9 cellular contexts compared by ENCODE assay signal in genomic region chr11:67117176-67117575, GRCh38. TPM values are rescaled to one million over a fixed set of nuclear protein-coding genes. Genes with fewer than 3 reads are reported as not detected.
DNase-seq lines count a peak whose midpoint lies in the region; ATAC-seq, FAIRE-seq and TF ChIP-seq lines count a peak whose summit lies in the region.
"Had no signal": no experiment of that assay in that cellular context is flagged by ENCODE, and none has a peak within 500 bp of the region (broad histone marks: within the 10 kb centered on the region; RNA-seq: fewer than 3 reads in every experiment).

No MANE protein-coding gene starts in this region.

- no peak for TF ChIP-seq EP300 in K562 (IDR thresholded peaks at IDR 0.05; ENCODE audit: low read length)

- 0 out of 2 replicates have a peak, but pooled peaks cover 10% of the 10 kb centered on the region for H4K20me1 ChIP-seq in K562 (replicated peaks; ENCODE audit: control insufficient read depth, insufficient read depth, low read length)

- H3K79me2 ChIP-seq in K562 (ENCODE audit: control insufficient read depth, insufficient read depth, low read length): peaks cover 31% of the 10 kb centered on the region

- WGBS in right cardiac atrium: 78% methylated on average over 7 of the region's 7 CpGs
- WGBS in K562 (ENCODE audit: insufficient coverage, low coverage, missing lambda C conversion rate): 68% methylated on average over 7 of the region's 7 CpGs

- no peak for DNase-seq in left ventricle myocardium inferior
- no peak for DNase-seq in right cardiac atrium
- no peak for DNase-seq in K562 (ENCODE audit: extremely low read depth in 1 of 4, low spot score in 3 of 4)
- no peak for DNase-seq in uterus
- DNase-seq in GM19238 (ENCODE audit: insufficient read length, low spot score): no peak

- H2AFZ ChIP-seq in K562 (ENCODE audit: low read depth, low read length): peak overlapping the region; percentile 53

- H3K9me1 ChIP-seq in K562 (ENCODE audit: control insufficient read depth, insufficient read depth, low read length): no peaks in the 10 kb centered on the region

- CTCF ChIA-PET in K562 (lab: Yijun Ruan, JAX; ENCODE audit: low intra/inter-chr PET ratio): no interaction called here

- intact Hi-C loops in left ventricle myocardium inferior (cut with micrococcal nuclease): no loop called here
- intact Hi-C loops in right cardiac atrium (cut with DNase I): no loop called here
- intact Hi-C loops in K562 (cut with micrococcal nuclease): no loop called here
- intact Hi-C loops in uterus (cut with DNase I; ENCODE audit: low total_unique reads): no loop called here

- H3K27me3 ChIP-seq in left ventricle myocardium inferior (ENCODE audit: low read depth): no peaks in the 10 kb centered on the region
- H3K27me3 ChIP-seq in right cardiac atrium (ENCODE audit: control insufficient read depth, insufficient read depth): no peaks in the 10 kb centered on the region
- H3K27me3 ChIP-seq in K562 (ENCODE audit: control insufficient read depth in 2 of 2, insufficient read depth in 2 of 2, low read length in 2 of 2): no peaks in the 10 kb centered on the region
- no peaks in the 10 kb centered on the region for H3K27me3 ChIP-seq in muscle layer of colon (ENCODE audit: control insufficient read depth in 1 of 2, insufficient read depth in 2 of 2, low read length in 2 of 2)
- no peaks in the 10 kb centered on the region for H3K27me3 ChIP-seq in uterus

- in situ Hi-C loops in K562 (cut with MboI): no loop called here

- H3K36me3 ChIP-seq in left ventricle myocardium inferior: no peaks in the 10 kb centered on the region
- H3K36me3 ChIP-seq in K562 (ENCODE audit: control insufficient read depth, insufficient read depth, low read length): no peaks in the 10 kb centered on the region
- no peaks in the 10 kb centered on the region for H3K36me3 ChIP-seq in muscle layer of colon (ENCODE audit: insufficient read depth, low read length)
- no peaks in the 10 kb centered on the region for H3K36me3 ChIP-seq in uterus
- H3K36me3 ChIP-seq: HAP-1 had no signal

- H3K4me1 ChIP-seq in left ventricle myocardium inferior: peaks cover 28% of the 10 kb centered on the region
- peaks cover 2% of the 10 kb centered on the region for H3K4me1 ChIP-seq in right cardiac atrium (ENCODE audit: control insufficient read depth, insufficient read depth, low read length)
- H3K4me1 ChIP-seq in K562 (replicated peaks in 1 of 2; ENCODE audit: control insufficient read depth in 2 of 2, insufficient read depth in 2 of 2, low read length in 2 of 2): peaks cover 3 to 34% of the 10 kb centered on the region in 2 experiments
- H3K4me1 ChIP-seq in muscle layer of colon (ENCODE audit: insufficient read depth, low read length): peaks cover 20% of the 10 kb centered on the region
- H3K4me1 ChIP-seq in uterus: peaks cover 0 to 4% of the 10 kb centered on the region in 2 donors

- no peak overlapping the region for H3K9ac ChIP-seq in K562 (ENCODE audit: insufficient read depth in 1 of 2, low read depth in 2 of 2, low read length in 2 of 2)
- no peak overlapping the region for H3K9ac ChIP-seq in muscle layer of colon (ENCODE audit: low read length)

- no peak overlapping the region for H3K4me2 ChIP-seq in K562 (ENCODE audit: insufficient read depth, low read length)

- ATAC-seq in right cardiac atrium (no peak), K562 (no peak), HG02973 (IDR thresholded peaks at IDR 0.05; ENCODE audit: unreplicated experiment) (no peak), GM19035 (IDR thresholded peaks at IDR 0.05; ENCODE audit: unreplicated experiment) (no peak)

- POLR2A ChIA-PET in K562 (lab: Yijun Ruan, JAX): interaction anchor here (0.9 kb wide), 1 partner anchor 21 kb away, joined by 3 read pairs; no protein-coding TSS in a partner anchor

- no peak for FAIRE-seq in K562 (lab: Jason Lieb, UNC)

- no peaks in the 10 kb centered on the region for H3K9me3 ChIP-seq in left ventricle myocardium inferior (replicated peaks)
- no peaks in the 10 kb centered on the region for H3K9me3 ChIP-seq in right cardiac atrium (ENCODE audit: control insufficient read depth, low read length)
- no peaks in the 10 kb centered on the region for H3K9me3 ChIP-seq in K562 (replicated peaks; ENCODE audit: control insufficient read depth, insufficient read depth, low read depth, low read length)
- H3K9me3 ChIP-seq in muscle layer of colon (ENCODE audit: low read length): no peaks in the 10 kb centered on the region
- no peaks in the 10 kb centered on the region for H3K9me3 ChIP-seq in uterus
- H3K9me3 ChIP-seq: HAP-1 had no signal

- BruUV-seq in K562 (replicated peaks; lab: Mats Ljungman, UMichigan): no TSS peak

- TF ChIP-seq POLR2A in K562 (conservative IDR thresholded peaks at IDR 0.05): no peak
- TF ChIP-seq POLR2A in uterus (IDR thresholded peaks at IDR 0.05): no peak

- no peak for TF ChIP-seq CTCF in left ventricle myocardium inferior (IDR thresholded peaks at IDR 0.05; ENCODE audit: borderline replicate concordance)
- no peak for TF ChIP-seq CTCF in K562 (IDR thresholded peaks at IDR 0.05 in 2 of 3, conservative IDR thresholded peaks at IDR 0.05 in 1 of 3; ENCODE audit: insufficient read depth in 2 of 3, low read depth in 1 of 3, low read length in 3 of 3)
- TF ChIP-seq CTCF in uterus (IDR thresholded peaks at IDR 0.05): no peak

- H3K27ac ChIP-seq in left ventricle myocardium inferior (replicated peaks) (peak overlapping the region; percentile 98), right cardiac atrium (ENCODE audit: low read length) (no peak overlapping the region), K562 (ENCODE audit: extremely low read depth, low read depth, low read length) (no peak overlapping the region), muscle layer of colon (ENCODE audit: low read depth, low read length) (peak overlapping the region; percentile 40), uterus (peak overlapping the region; percentile 95 to 99)

- no peak for TF ChIP-seq RAD21 in K562 (CRISPR knock-in tag; conservative IDR thresholded peaks at IDR 0.05 in 1 of 2, IDR thresholded peaks at IDR 0.05 in 1 of 2)

- H3K4me3 ChIP-seq in left ventricle myocardium inferior (peak overlapping the region; percentile 96), right cardiac atrium (ENCODE audit: low read length) (no peak overlapping the region), K562 (no peak overlapping the region), muscle layer of colon (ENCODE audit: low read depth in 1 of 2, low read length in 2 of 2) (peak overlapping the region; percentile 8 to 47), uterus (no peak overlapping the region)
- H3K4me3 ChIP-seq: HAP-1 had no signal

TF ChIP-seq in K562, 482 proteins besides CTCF, POLR2A, EP300 and RAD21 (continues in another document):
- no peak for TF ChIP-seq CHAMP1 (IDR thresholded peaks at IDR 0.05)

RNA-seq across cellular contexts. Expression of gene KDM2A, which starts 1.9 kb away (rescaled TPM):
- total RNA-seq in left ventricle myocardium inferior (37.6 TPM), right cardiac atrium (10 to 100 TPM; 42.5 to 49.8 (median 46.5) TPM), K562 (2014; rRNA removed) (19.0 and 21.3 TPM in 2 replicates), K562 (2014; rRNA removed; fragmentation: Illumina TruSeq; extraction: Trizol) (22.3 and 23.4 TPM in 2 replicates), K562 (2015; rRNA removed; fragmentation: Illumina TruSeq; extraction: Trizol) (26.4 and 27.1 TPM in 2 replicates), K562 (2021) (37.9 and 39.3 TPM in 2 replicates), uterus (10 to 100 TPM; 48.2 to 94.9 (median 73.5) TPM)
- polyA plus RNA-seq in right cardiac atrium (27.1 TPM), K562 (2011; rRNA removed) (19.0 and 30.7 TPM in 2 replicates), K562 (2014; fragmentation: Illumina TruSeq; extraction: Trizol) (35.1 and 37.7 TPM in 2 replicates), K562 (2014; fragmentation: Nextera tagmentation; extraction: Ambion mirVana) (1 to 10 TPM; 5.0 to 7.2 TPM), K562 (2014; rRNA removed) (19.8 and 21.3 TPM in 2 replicates)
- total RNA-seq in K562 (2011; cell fraction: chromatin; rRNA removed; ENCODE audit: low replicate concordance): 208 and 244 TPM in 2 replicates
- total RNA-seq in K562 (2011; cell fraction: nucleolus; rRNA removed): 95.6 and 101 TPM in 2 replicates
- total RNA-seq in K562 (2011; cell fraction: nucleoplasm; rRNA removed): 128 and 146 TPM in 2 replicates
- 23.8 and 26.0 TPM in 2 replicates for polyA plus RNA-seq in K562 (2011; cell fraction: cytosol; rRNA removed)
- 71.8 and 106 TPM in 2 replicates for polyA plus RNA-seq in K562 (2011; cell fraction: nucleus; rRNA removed)
- 25.1 and 26.1 TPM in 2 replicates for polyA plus RNA-seq in K562 (2012)
- 65.3 and 71.5 TPM in 2 replicates for polyA minus RNA-seq in K562 (2011; rRNA and poly(A)+ RNA removed)
- 31.0 and 35.6 TPM in 2 replicates for polyA minus RNA-seq in K562 (2011; cell fraction: cytosol; rRNA and poly(A)+ RNA removed)
- 38.8 and 59.3 TPM in 2 replicates for polyA minus RNA-seq in K562 (2011; cell fraction: nucleus; rRNA and poly(A)+ RNA removed)

Comparison
In these comparisons a context has a peak if more than half of its experiments do, and no peak if none do; other contexts are left out.
1. H3K27ac ChIP-seq: peak in left ventricle myocardium inferior (single experiment), muscle layer of colon (single experiment) and uterus (2 of 2); none in right cardiac atrium (single experiment) and K562 (single experiment).
2. H3K4me3 ChIP-seq: peak in left ventricle myocardium inferior (single experiment) and muscle layer of colon (2 of 2); none in right cardiac atrium (single experiment), K562 (single experiment) and uterus (0 of 2).